In the genomic region with DNA sequence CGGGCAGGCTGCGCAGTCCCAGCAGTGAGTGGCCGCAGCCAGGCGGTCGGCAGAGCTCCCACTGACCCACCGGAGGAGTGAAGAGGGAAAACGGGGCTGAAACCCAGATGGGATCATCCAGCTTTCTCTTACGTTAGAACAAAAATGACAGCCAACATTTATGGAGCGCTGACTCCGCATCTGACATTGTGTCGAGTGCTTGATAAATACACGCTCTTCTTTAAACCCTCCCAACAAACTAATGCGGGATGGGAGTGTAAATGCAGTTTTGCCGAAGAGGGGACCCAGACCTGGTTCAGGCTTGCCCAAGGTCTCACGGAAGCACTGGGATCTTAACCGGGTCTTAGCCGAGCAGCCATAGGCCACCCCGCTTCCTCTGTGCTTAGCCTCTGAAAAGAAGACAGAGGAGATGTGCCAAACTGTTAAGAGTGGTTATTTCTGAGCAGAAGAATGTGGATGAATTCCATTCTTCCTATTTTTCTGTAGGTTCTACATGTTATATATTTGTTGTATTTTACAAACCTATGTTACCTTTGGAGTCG, we compare ENCODE assay signal across 8 cellular contexts. TPM values are rescaled to one million over a fixed set of nuclear protein-coding genes. Genes with fewer than 3 reads are reported as not detected.
DNase-seq lines count a peak whose midpoint lies in the region; TF ChIP-seq lines count a peak whose summit lies in the region.

No MANE protein-coding gene starts in this region.

- peaks cover 65% of the 10 kb centered on the region for H3K27me3 Mint-ChIP-seq in H9 (ENCODE audit: low read depth)

- no peak overlapping the region for H2BK15ac ChIP-seq in H9 (ENCODE audit: low read depth, low read length)

- H4K5ac ChIP-seq in H9 (ENCODE audit: insufficient read length, low read depth, low read length), result no peak overlapping the region

- H3K56ac ChIP-seq in H9 (ENCODE audit: insufficient read length, low read depth, low read length), result no peak overlapping the region

- H2BK120ac ChIP-seq in H9 (ENCODE audit: low read depth, low read length, poor library complexity, severe bottlenecking), result no peak overlapping the region

- peaks cover 8% of the 10 kb centered on the region; the same call in 1 of the 2 replicates for H3K27me3 ChIP-seq in H9 (ENCODE audit: insufficient read depth, low read length)
- H3K27me3 ChIP-seq in thyroid gland, result peaks cover 3% of the 10 kb centered on the region

- no peak overlapping the region for H4K8ac ChIP-seq in H9 (replicated peaks; ENCODE audit: insufficient read length, low read depth, low read length)

- TF ChIP-seq POLR2A in thyroid gland (IDR thresholded peaks at IDR 0.05), result no peak

- peak overlapping the region; percentile 70 to 76 for H3K4me3 Mint-ChIP-seq in H9

- H3K27ac ChIP-seq in H9 (ENCODE audit: insufficient read length, low read depth, low read length) (no peak overlapping the region), skin epidermis (peak overlapping the region in 20 of 21 experiments; percentile 68 to 95 (median 83)), thyroid gland (peak overlapping the region in 1 of 3 donors; percentile 2)

- no peaks in the 10 kb centered on the region; a peak in 1 of 5 replicates for H3K9me3 Mint-ChIP-seq in H9

- no peak overlapping the region for H2BK20ac ChIP-seq in H9 (ENCODE audit: low read depth, low read length, poor library complexity, severe bottlenecking)

- no peak overlapping the region for H3K4ac ChIP-seq in H9 (ENCODE audit: low read depth, low read length)

- H3K27ac Mint-ChIP-seq in H9, result no peak overlapping the region

- H3K4me2 ChIP-seq in H9 (ENCODE audit: insufficient read depth, insufficient read length, low read length), result peak overlapping the region; percentile 85

- no CpG with 5 or more reads among the region's 19 CpGs for WGBS in H9 (ENCODE audit: extremely low coverage, insufficient read length, low lambda C conversion rate)
- 75 to 80% methylated on average over 19 of the region's 19 CpGs for WGBS in thyroid gland, 2 donors

- H3K4me1 Mint-ChIP-seq in H9, result peaks cover 49 to 55% of the 10 kb centered on the region in 2 experiments

- intact Hi-C loops in thyroid gland (cut with DNase I), result no loop called here

- peaks cover 3% of the 10 kb centered on the region for H4K20me1 ChIP-seq in H9 (ENCODE audit: control insufficient read depth, insufficient read depth, insufficient read length)

- no peaks in the 10 kb centered on the region for H3K9me3 ChIP-seq in H9 (ENCODE audit: control insufficient read depth, low read depth, low read length)
- H3K9me3 ChIP-seq in thyroid gland, result no peaks in the 10 kb centered on the region

- H3K79me2 ChIP-seq in H9 (ENCODE audit: insufficient read depth, low read length), result no peaks in the 10 kb centered on the region

- no peaks in the 10 kb centered on the region for H3K36me3 ChIP-seq in thyroid gland

- H2BK12ac ChIP-seq in H9 (ENCODE audit: insufficient read length, low read depth, low read length), result no peak overlapping the region

- DNase-seq in H9, result no peak
- no peak for DNase-seq in NCI-H226
- no peak for DNase-seq in thyroid gland
- DNase-seq in GM10248 (ENCODE audit: extremely low spot score), result no peak
- DNase-seq in UCSD-AML1 (lab: John Stamatoyannopoulos, UW; ENCODE audit: unreplicated experiment), result no peak

- CTCF ChIA-PET in GM10248 (lab: Yijun Ruan, JAX), result interaction anchor here (1.2 to 5.3 kb wide), 4 partner anchors 37 to 123 kb away, joined by 3 to 30 read pairs (median 8); no protein-coding TSS in a partner anchor

- H3K4me3 ChIP-seq in WI38 (ENCODE audit: low read depth, low read length), result peak overlapping the region; percentile 52
- peak overlapping the region; percentile 21 for H3K4me3 ChIP-seq in iPS-11a (ENCODE audit: low read depth, low read length)
- H3K4me3 ChIP-seq in skin epidermis, result peak overlapping the region; percentile 30 to 55 (median 39)
- no peak overlapping the region for H3K4me3 ChIP-seq in thyroid gland (replicated peaks in 1 of 3)

- no peak for TF ChIP-seq CTCF in H9 (conservative IDR thresholded peaks at IDR 0.05)
- no peak for TF ChIP-seq CTCF in WI38 (IDR thresholded peaks at IDR 0.05; ENCODE audit: low read depth, low read length)
- TF ChIP-seq CTCF in thyroid gland (IDR thresholded peaks at IDR 0.05), result no peak
- TF ChIP-seq CTCF in GM10248 (IDR thresholded peaks at IDR 0.05; ENCODE audit: control extremely low read depth, extremely low read depth, low read depth, missing control alignments), result no peak

- H3K18ac ChIP-seq in H9 (ENCODE audit: insufficient read length, low read depth, low read length), result no peak overlapping the region

- H3K4me1 ChIP-seq in H9 (ENCODE audit: insufficient read depth, low read length), result no peaks in the 10 kb centered on the region
- H3K4me1 ChIP-seq in thyroid gland, result peaks cover 23 to 32% of the 10 kb centered on the region in 2 donors

- H2AK5ac ChIP-seq in H9 (ENCODE audit: insufficient read length, low read length), result no peak overlapping the region

- no peaks in the 10 kb centered on the region for H3K79me1 ChIP-seq in H9 (ENCODE audit: insufficient read depth, low read depth, low read length, poor library complexity, severe bottlenecking)

- peaks cover 15% of the 10 kb centered on the region for H3K23me2 ChIP-seq in H9 (ENCODE audit: insufficient read length, low read depth, low read length, poor library complexity, severe bottlenecking)

- H2BK5ac ChIP-seq in H9 (ENCODE audit: insufficient read length, low read length), result no peak overlapping the region

- POLR2A ChIA-PET in GM10248 (lab: Yijun Ruan, JAX), result interaction anchor here (0.6 kb wide), 1 partner anchor 1295 kb away, joined by 4 read pairs; no protein-coding TSS in a partner anchor

- H3K23ac ChIP-seq in H9 (ENCODE audit: insufficient read length, low read depth, low read length), result no peak overlapping the region

- no peak overlapping the region for H3K14ac ChIP-seq in H9 (ENCODE audit: insufficient read depth, low read length)

- no peaks in the 10 kb centered on the region for H3K36me3 Mint-ChIP-seq in H9 (ENCODE audit: insufficient read depth in 1 of 3, low read depth in 3 of 3)

- H3T11ph ChIP-seq in H9 (ENCODE audit: low read length), result no peak overlapping the region

- no peak overlapping the region for H4K91ac ChIP-seq in H9 (ENCODE audit: insufficient read length, low read depth, low read length)

- H3K9ac ChIP-seq in H9 (ENCODE audit: extremely low read depth, insufficient read length, low read length), result no peak overlapping the region

- H2AFZ ChIP-seq in H9 (ENCODE audit: low read length), result no peak overlapping the region

RNA-seq across cellular contexts. Expression of a gene that starts 3.5 kb away (rescaled TPM):
- total RNA-seq in H9 (2021), result 3.5 and 4.0 TPM in 2 replicates
- total RNA-seq in thyroid gland, result under 1 TPM in 2 of 4 donors, not detected in 2; 0.11 to 0.27 TPM

Comparison
In these comparisons a context has a peak if more than half of its experiments do, and no peak if none do; other contexts are left out.
1. H3K4me3 ChIP-seq: peak in WI38 (single experiment), iPS-11a (single experiment) and skin epidermis (7 of 7); none in thyroid gland (0 of 3).